24 cellular contexts compared by ENCODE assay signal in genomic region chr6:3908223-3908622, GRCh38. TPM values are rescaled to one million over a fixed set of nuclear protein-coding genes. Genes with fewer than 3 reads are reported as not detected.
DNase-seq lines count a peak whose midpoint lies in the region; ATAC-seq, FAIRE-seq and TF ChIP-seq lines count a peak whose summit lies in the region.
"Had no signal": no experiment of that assay in that cellular context is flagged by ENCODE, and none has a peak within 500 bp of the region (broad histone marks: within the 10 kb centered on the region; RNA-seq: fewer than 3 reads in every experiment).

No MANE protein-coding gene starts in this region.

- no peak overlapping the region for H3K27ac Mint-ChIP-seq in GM23338
- H3K27ac Mint-ChIP-seq: B cell; CD4-positive, CD25-positive, alpha-beta regulatory T cell; CD8-positive, alpha-beta T cell had no signal

- no peaks in the 10 kb centered on the region for H3K9me1 ChIP-seq in endothelial cell of umbilical vein (replicated peaks; ENCODE audit: control insufficient read depth, extremely low read depth, insufficient read depth, low read length)

- H3K4me3 ChIP-seq in GM23338 (no peak overlapping the region), endothelial cell of umbilical vein (replicated peaks in 1 of 3; ENCODE audit: insufficient read depth in 1 of 3, low read depth in 1 of 3, low read length in 3 of 3) (no peak overlapping the region), mesodermal cell (ENCODE audit: extremely low read depth, insufficient read depth, low read length, poor library complexity, severe bottlenecking) (no peak overlapping the region), skeletal muscle tissue (ENCODE audit: low read length in 3 of 3) (no peak overlapping the region)
- H3K4me3 ChIP-seq: BLaER1 had no signal

- CTCF ChIA-PET in endothelial cell of umbilical vein (lab: Charles Lee): interaction anchor here (0.7 to 7.2 kb wide), 5 partner anchors 13 to 70 kb away, joined by 3 to 81 read pairs (median 5); no protein-coding TSS in a partner anchor

- BruUV-seq in endothelial cell of umbilical vein (replicated peaks; lab: Mats Ljungman, UMichigan): no TSS peak

- H3K36me3 ChIP-seq in GM23338 (ENCODE audit: insufficient read depth) (no peaks in the 10 kb centered on the region), endothelial cell of umbilical vein (ENCODE audit: control insufficient read depth in 2 of 2, extremely low read depth in 1 of 2, insufficient read depth in 2 of 2, low read length in 2 of 2) (no peaks in the 10 kb centered on the region), mesodermal cell (ENCODE audit: control insufficient read depth, insufficient read depth, low read length) (no peaks in the 10 kb centered on the region), skeletal muscle tissue (ENCODE audit: control insufficient read depth in 3 of 3, insufficient read depth in 3 of 3, low read length in 3 of 3) (no peaks in the 10 kb centered on the region)
- H3K36me3 ChIP-seq: BLaER1 had no signal

- H3K4me2 ChIP-seq in GM23338 (no peak overlapping the region), endothelial cell of umbilical vein (ENCODE audit: insufficient read depth, low read length) (peak overlapping the region; percentile 26)
- H3K4me2 ChIP-seq: BLaER1 had no signal

- H3K27me3 ChIP-seq in GM23338 (ENCODE audit: insufficient read depth): no peaks in the 10 kb centered on the region
- no peaks in the 10 kb centered on the region for H3K27me3 ChIP-seq in endothelial cell of umbilical vein (ENCODE audit: control insufficient read depth in 2 of 2, insufficient read depth in 2 of 2, low read length in 2 of 2)
- no peaks in the 10 kb centered on the region for H3K27me3 ChIP-seq in skeletal muscle tissue (ENCODE audit: control insufficient read depth in 3 of 3, insufficient read depth in 3 of 3, low read length in 3 of 3)
- H3K27me3 ChIP-seq: BLaER1 had no signal

- peak overlapping the region; percentile 63; the same call in 1 of the 2 replicates for H2AFZ ChIP-seq in GM23338
- no peak overlapping the region for H2AFZ ChIP-seq in endothelial cell of umbilical vein (ENCODE audit: low read depth, low read length)

- TF ChIP-seq POLR2A in endothelial cell of umbilical vein (IDR thresholded peaks at IDR 0.05; ENCODE audit: low read depth, low read length): no peak

- no peaks in the 10 kb centered on the region; the same call in 1 of the 2 replicates for H3F3A ChIP-seq in GM23338 (replicated peaks; ENCODE audit: low read depth)

- intact Hi-C loops in endothelial cell of umbilical vein (cut with micrococcal nuclease): no loop called here

- dilution Hi-C loops in endothelial cell of umbilical vein (cut with MboI; ENCODE audit: extremely low pct_ligation_motif_present, low sequenced_read_pairs): no loop called here

- POLR2A ChIA-PET in endothelial cell of umbilical vein (lab: Charles Lee): no interaction called here

- 93 to 95% methylated on average over 9 to 10 of the region's 10 CpGs for WGBS in mesodermal cell (ENCODE audit: insufficient coverage in 2 of 2), 2 experiments

- H3K4me1 Mint-ChIP-seq in GM23338: peaks cover 50% of the 10 kb centered on the region
- H3K4me1 Mint-ChIP-seq: B cell had no signal

- H3K27ac ChIP-seq in GM23338 (ENCODE audit: low read depth): no peak overlapping the region
- H3K27ac ChIP-seq in endothelial cell of umbilical vein (ENCODE audit: insufficient read depth, low read depth, low read length): no peak overlapping the region
- H3K27ac ChIP-seq in mesodermal cell (ENCODE audit: low read depth, low read length, severe bottlenecking): peak overlapping the region; percentile 77
- H3K27ac ChIP-seq in skeletal muscle tissue (ENCODE audit: low read depth, low read length): peak overlapping the region; percentile 67
- H3K27ac ChIP-seq: BLaER1, C4-2B had no signal

- ATAC-seq in GM23338: no peak
- ATAC-seq in HG03039 (IDR thresholded peaks at IDR 0.05; ENCODE audit: unreplicated experiment): no peak
- ATAC-seq: CD8-positive, alpha-beta T cell had no signal

- H3K79me2 ChIP-seq in GM23338 (replicated peaks; ENCODE audit: insufficient read depth) (no peaks in the 10 kb centered on the region), endothelial cell of umbilical vein (ENCODE audit: control insufficient read depth, insufficient read depth, low read length) (peaks cover 63% of the 10 kb centered on the region)

- no peak for DNase-seq in GM23338 (ENCODE audit: low spot score)
- no peak for DNase-seq in endothelial cell of umbilical vein (ENCODE audit: low read depth, low spot score)
- DNase-seq in DMS114 treated with DMSO at 0.1 percent for 48 hours (lab: John Stamatoyannopoulos, UW; ENCODE audit: unreplicated experiment): no peak
- DNase-seq in NCI-H2196 treated with DMSO at 0.1 percent for 48 hours (lab: John Stamatoyannopoulos, UW; ENCODE audit: unreplicated experiment): no peak
- no peak for DNase-seq in NK-92 treated with Interleukin-12 subunit alpha and Interleukin-12 subunit beta, amount 100 ng/mL, for 24 hours (lab: John Stamatoyannopoulos, UW)
- DNase-seq: CD4-positive, CD25-positive, alpha-beta regulatory T cell; CD8-positive, alpha-beta T cell; DMS 273 treated with DMSO at 0.1 percent for 48 hours; DMS53; DMS79 treated with DMSO at 0.1 percent for 48 hours; GF-D8; H7; HCEC 1CT had no signal

- H4K20me1 ChIP-seq in GM23338 (replicated peaks; ENCODE audit: insufficient read depth): no peaks in the 10 kb centered on the region
- no peaks in the 10 kb centered on the region for H4K20me1 ChIP-seq in endothelial cell of umbilical vein (replicated peaks; ENCODE audit: control insufficient read depth, extremely low read depth, insufficient read depth, low read length)
- H4K20me1 ChIP-seq: BLaER1 had no signal

- no peak overlapping the region for H3K4me3 Mint-ChIP-seq in GM23338
- H3K4me3 Mint-ChIP-seq: B cell; CD4-positive, CD25-positive, alpha-beta regulatory T cell; CD8-positive, alpha-beta T cell had no signal

- H3K9ac ChIP-seq in endothelial cell of umbilical vein (replicated peaks; ENCODE audit: extremely low read depth, insufficient read depth, low read length): no peak overlapping the region
- H3K9ac ChIP-seq in skeletal muscle tissue (ENCODE audit: low read depth in 1 of 3, low read length in 3 of 3): no peak overlapping the region
- H3K9ac ChIP-seq: BLaER1 had no signal

- H3K9me3 Mint-ChIP-seq in GM23338: no peaks in the 10 kb centered on the region
- H3K9me3 Mint-ChIP-seq: CD4-positive, CD25-positive, alpha-beta regulatory T cell; CD8-positive, alpha-beta T cell had no signal

- H3K36me3 Mint-ChIP-seq in GM23338 (ENCODE audit: low read depth): no peaks in the 10 kb centered on the region
- H3K36me3 Mint-ChIP-seq: CD4-positive, CD25-positive, alpha-beta regulatory T cell; CD8-positive, alpha-beta T cell had no signal

- TF ChIP-seq CTCF in GM23338 (conservative IDR thresholded peaks at IDR 0.05; ENCODE audit: low read depth in 2 of 2) (no peak), endothelial cell of umbilical vein (IDR thresholded peaks at IDR 0.05; ENCODE audit: extremely low read depth in 1 of 2, insufficient read depth in 1 of 2, low read depth in 1 of 2, low read length in 2 of 2) (no peak)

- H3K4me1 ChIP-seq in GM23338 (ENCODE audit: insufficient read depth) (peaks cover 42% of the 10 kb centered on the region), endothelial cell of umbilical vein (ENCODE audit: control insufficient read depth, extremely low read depth, insufficient read depth, low read length) (peaks cover 62% of the 10 kb centered on the region), mesodermal cell (ENCODE audit: control insufficient read depth, insufficient read depth, low read length, poor library complexity, severe bottlenecking) (peaks cover 51% of the 10 kb centered on the region), skeletal muscle tissue (ENCODE audit: control insufficient read depth in 3 of 3, insufficient read depth in 3 of 3, low read length in 3 of 3) (peaks cover 47 to 67% (median 61%) of the 10 kb centered on the region in 3 donors)
- H3K4me1 ChIP-seq: BLaER1 had no signal

- no peaks in the 10 kb centered on the region for H3K9me2 ChIP-seq in GM23338 (ENCODE audit: insufficient read depth)

- H3K27me3 Mint-ChIP-seq in GM23338 (ENCODE audit: insufficient read depth, low read depth, poor library complexity): peaks cover 5% of the 10 kb centered on the region

- no peak for FAIRE-seq in endothelial cell of umbilical vein (lab: Jason Lieb, UNC)
- FAIRE-seq: D721Med, GM12891, GM18507, H1 had no signal

- no peaks in the 10 kb centered on the region for H3K9me3 ChIP-seq in endothelial cell of umbilical vein (replicated peaks; ENCODE audit: control insufficient read depth, insufficient read depth, low read length)
- H3K9me3 ChIP-seq in mesodermal cell (ENCODE audit: control insufficient read depth, low read length): no peaks in the 10 kb centered on the region
- H3K9me3 ChIP-seq in skeletal muscle tissue (ENCODE audit: control insufficient read depth in 3 of 3, low read length in 3 of 3): no peaks in the 10 kb centered on the region
- H3K9me3 ChIP-seq: BLaER1 had no signal

TF ChIP-seq in GM23338, 12 proteins besides CTCF, POLR2A, EP300 and RAD21 (continues in another document):
- TF ChIP-seq ZNF331 (CRISPR knock-in tag; IDR thresholded peaks at IDR 0.05; ENCODE audit: low read depth) (no peak), CREB1 (CRISPR knock-in tag; IDR thresholded peaks at IDR 0.05; ENCODE audit: low read depth) (no peak), JUNB (IDR thresholded peaks at IDR 0.05; ENCODE audit: unreplicated experiment) (no peak), EZH2phosphoT487 (IDR thresholded peaks at IDR 0.05; ENCODE audit: unreplicated experiment) (no peak), POLR2AphosphoS5 (IDR thresholded peaks at IDR 0.05; ENCODE audit: low read depth) (no peak)

TF ChIP-seq in endothelial cell of umbilical vein, 7 proteins besides CTCF, POLR2A, EP300 and RAD21 (continues in another document):
- TF ChIP-seq FOS (IDR thresholded peaks at IDR 0.05; ENCODE audit: borderline replicate concordance, insufficient read depth, low read length) (no peak), JUN (IDR thresholded peaks at IDR 0.05; ENCODE audit: borderline replicate concordance, insufficient read depth, insufficient read length, low read depth) (no peak), EZH2 (IDR thresholded peaks at IDR 0.05; ENCODE audit: borderline replicate concordance, low read depth, low read length, severe bottlenecking) (no peak)

RNA-seq across cellular contexts. Expression of gene FAM50B, which starts 59.0 kb away (rescaled TPM):
- total RNA-seq in GM23338 (2014; rRNA removed; shearing (Covaris generic)): 4.3 and 4.4 TPM in 2 replicates
- polyA plus RNA-seq in GM23338 (2016; fragmentation: Nextera tagmentation; extraction: Ambion mirVana) (3.3 and 4.8 TPM in 2 replicates), endothelial cell of umbilical vein (13.9 and 14.1 TPM in 2 replicates)
- total RNA-seq in endothelial cell of umbilical vein (10.0 and 10.4 TPM in 2 replicates), skeletal muscle tissue (12.0 TPM)
- 7.9 and 9.2 TPM in 2 replicates for polyA plus RNA-seq in endothelial cell of umbilical vein (2011; cell fraction: cytosol; rRNA removed)
- 4.6 and 5.2 TPM in 2 replicates for polyA plus RNA-seq in endothelial cell of umbilical vein (2011; cell fraction: nucleus; rRNA removed)
- 8.7 TPM in 2 replicates for polyA plus RNA-seq in endothelial cell of umbilical vein (2012)
- polyA minus RNA-seq in endothelial cell of umbilical vein: 4.6 TPM in 2 replicates
- polyA minus RNA-seq in endothelial cell of umbilical vein (2011; cell fraction: cytosol; rRNA and poly(A)+ RNA removed): 4.3 TPM
- 0.87 and 2.1 TPM in 2 replicates for polyA minus RNA-seq in endothelial cell of umbilical vein (2011; cell fraction: nucleus; rRNA and poly(A)+ RNA removed)
- polyA plus RNA-seq in mesodermal cell (2013, experiment 1 of 2): 0.22 TPM
- polyA plus RNA-seq in mesodermal cell (2013, experiment 2 of 2): not detected
- total RNA-seq: G401 had no signal

Comparison
In these comparisons a context has a peak if more than half of its experiments do, and no peak if none do; other contexts are left out.
1. H3K27ac ChIP-seq: peak in mesodermal cell (single experiment) and skeletal muscle tissue (single experiment); none in GM23338 (single experiment) and endothelial cell of umbilical vein (single experiment).